In genomic region chr14:23555882-23556699, GRCh38 we compare ENCODE assay signal across 8 cellular contexts. TPM values are rescaled to one million over a fixed set of nuclear protein-coding genes. Genes with fewer than 3 reads are reported as not detected.
DNase-seq lines count a peak whose midpoint lies in the region; ATAC-seq and TF ChIP-seq lines count a peak whose summit lies in the region.

TSS of gene THTPA (plus strand) at chr14:23556271. CDS start at chr14:23556758, 487 bp downstream.

- H3K4me3 Mint-ChIP-seq in naive thymus-derived CD4-positive, alpha-beta T cell = peak within 1 kb of the TSS; percentile 80 to 99 (median 96)
- H3K4me3 Mint-ChIP-seq in stimulated activated memory B cell treated with anti-CD40 and anti-IgM and Interleukin-4, amounts not matched to agents 10 μg/mL and 1 μg/mL and 100 μg/mL, for 72 hours = peak within 1 kb of the TSS; percentile 92

- CTCF ChIA-PET in naive thymus-derived CD4-positive, alpha-beta T cell (lab: Charles Lee) = interaction anchor here (1.2 kb wide), 2 partner anchors 13 to 77 kb away, joined by 5 to 6 read pairs; no protein-coding TSS in a partner anchor

- H3K4me3 ChIP-seq in Peyer's patch (peak within 1 kb of the TSS; percentile 79 to 89 (median 84)), esophagus squamous epithelium (peak within 1 kb of the TSS; percentile 81 to 94 (median 88))
- H3K4me3 ChIP-seq in naive thymus-derived CD4-positive, alpha-beta T cell (ENCODE audit: low read length) = peak within 1 kb of the TSS; percentile 84

- peaks cover 0 to under 1% (median 0%) of the 10 kb centered on the region in 5 donors for H3K27me3 Mint-ChIP-seq in naive thymus-derived CD4-positive, alpha-beta T cell
- H3K27me3 Mint-ChIP-seq in stimulated activated memory B cell treated with anti-CD40 and anti-IgM and Interleukin-4, amounts not matched to agents 10 μg/mL and 1 μg/mL and 100 μg/mL, for 72 hours = no peaks in the 10 kb centered on the region

- peak; percentile 81 for ATAC-seq in GM21737 (IDR thresholded peaks at IDR 0.05; ENCODE audit: unreplicated experiment)
- peak; percentile 94 for ATAC-seq in naive thymus-derived CD4-positive, alpha-beta T cell
- peak; percentile 90 for ATAC-seq in stimulated activated memory B cell treated with anti-CD40 and anti-IgM and Interleukin-4, amounts not matched to agents 10 μg/mL and 1 μg/mL and 100 μg/mL, for 72 hours

- H3K36me3 ChIP-seq in Peyer's patch (peaks cover 0 to 26% (median 0%) of the 10 kb centered on the region in 3 donors), esophagus squamous epithelium (peaks cover 3 to 33% (median 9%) of the 10 kb centered on the region in 3 donors)
- H3K36me3 ChIP-seq in naive thymus-derived CD4-positive, alpha-beta T cell (ENCODE audit: control insufficient read depth in 2 of 3, insufficient read depth in 3 of 3, low read length in 3 of 3) = peaks cover 0 to 31% (median 14%) of the 10 kb centered on the region in 3 experiments

- peak within 1 kb of the TSS; percentile 89 to 98 (median 94) for H3K27ac ChIP-seq in Peyer's patch
- H3K27ac ChIP-seq in esophagus squamous epithelium = peak within 1 kb of the TSS; percentile 89 to 98 (median 96)
- H3K27ac ChIP-seq in naive thymus-derived CD4-positive, alpha-beta T cell (ENCODE audit: low read depth, low read length) = peak within 1 kb of the TSS; percentile 83

- TF ChIP-seq CTCF in Peyer's patch (IDR thresholded peaks at IDR 0.05) (no peak), esophagus squamous epithelium (IDR thresholded peaks at IDR 0.05) (peak in 1 of 6 experiments; percentile 33)

- intact Hi-C loops in esophagus squamous epithelium (cut with DNase I) = no loop called here
- intact Hi-C loops in naive thymus-derived CD4-positive, alpha-beta T cell (cut with micrococcal nuclease) = loop anchor here (1.0 to 10.0 kb wide), 12 partner anchors 11 to 887 kb away; partner anchors contain the start of genes ACIN1 (in 2 of the 2), AP1G2 (in 2 of the 2), C14orf119 (in 2 of the 2) and NGDN (in 2 of the 2)

- H3K36me3 Mint-ChIP-seq in naive thymus-derived CD4-positive, alpha-beta T cell = peaks cover 0 to 11% (median 4%) of the 10 kb centered on the region in 5 donors
- peaks cover 12% of the 10 kb centered on the region for H3K36me3 Mint-ChIP-seq in stimulated activated memory B cell treated with anti-CD40 and anti-IgM and Interleukin-4, amounts not matched to agents 10 μg/mL and 1 μg/mL and 100 μg/mL, for 72 hours

- H3K27ac Mint-ChIP-seq in naive thymus-derived CD4-positive, alpha-beta T cell = peak within 1 kb of the TSS; percentile 78 to 97 (median 94)
- H3K27ac Mint-ChIP-seq in stimulated activated memory B cell treated with anti-CD40 and anti-IgM and Interleukin-4, amounts not matched to agents 10 μg/mL and 1 μg/mL and 100 μg/mL, for 72 hours = peak within 1 kb of the TSS; percentile 98

- peaks cover 18 to 45% (median 38%) of the 10 kb centered on the region in 7 donors for H3K4me1 Mint-ChIP-seq in naive thymus-derived CD4-positive, alpha-beta T cell
- peaks cover 54% of the 10 kb centered on the region for H3K4me1 Mint-ChIP-seq in stimulated activated memory B cell treated with anti-CD40 and anti-IgM and Interleukin-4, amounts not matched to agents 10 μg/mL and 1 μg/mL and 100 μg/mL, for 72 hours

- POLR2A ChIA-PET in naive thymus-derived CD4-positive, alpha-beta T cell (lab: Charles Lee) = interaction anchor here (0.7 to 2.6 kb wide), 6 partner anchors 11 to 591 kb away, joined by 3 to 15 read pairs (median 4); partner anchors contain the start of genes ACIN1, AP1G2, C14orf119 and DCAF11

- H3K9me3 ChIP-seq in Peyer's patch = no peaks in the 10 kb centered on the region
- H3K9me3 ChIP-seq in esophagus squamous epithelium = no peaks in the 10 kb centered on the region
- no peaks in the 10 kb centered on the region for H3K9me3 ChIP-seq in naive thymus-derived CD4-positive, alpha-beta T cell (ENCODE audit: control insufficient read depth in 2 of 3, low read length in 3 of 3)

- DNase-seq in DMS79 (lab: John Stamatoyannopoulos, UW) = peak; percentile 91
- peak; percentile 75 for DNase-seq in KG1 (lab: John Stamatoyannopoulos, UW)
- DNase-seq in Peyer's patch = peak; percentile 95 to 98 (median 96)
- DNase-seq in activated T-cell treated with anti-CD3 and anti-CD28 coated beads, Interleukin-2, amount 50 U/mL, for 48 hours = peak; percentile 95
- DNase-seq in esophagus squamous epithelium (lab: John Stamatoyannopoulos, UW) = peak; percentile 58
- peak; percentile 84 to 96 (median 89) for DNase-seq in naive thymus-derived CD4-positive, alpha-beta T cell

- H3K27me3 ChIP-seq in Peyer's patch (no peaks in the 10 kb centered on the region), esophagus squamous epithelium (peaks cover 0 to under 1% (median 0%) of the 10 kb centered on the region in 4 donors)
- no peaks in the 10 kb centered on the region for H3K27me3 ChIP-seq in naive thymus-derived CD4-positive, alpha-beta T cell (ENCODE audit: control insufficient read depth in 2 of 2, insufficient read depth in 2 of 2, low read length in 2 of 2)

- no peaks in the 10 kb centered on the region for H3K9me3 Mint-ChIP-seq in naive thymus-derived CD4-positive, alpha-beta T cell
- H3K9me3 Mint-ChIP-seq in stimulated activated memory B cell treated with anti-CD40 and anti-IgM and Interleukin-4, amounts not matched to agents 10 μg/mL and 1 μg/mL and 100 μg/mL, for 72 hours = no peaks in the 10 kb centered on the region

- peaks cover 7 to 21% (median 10%) of the 10 kb centered on the region in 4 donors for H3K4me1 ChIP-seq in Peyer's patch
- peaks cover 17 to 42% (median 23%) of the 10 kb centered on the region in 3 donors for H3K4me1 ChIP-seq in esophagus squamous epithelium
- peaks cover 10 to 16% of the 10 kb centered on the region in 2 donors for H3K4me1 ChIP-seq in naive thymus-derived CD4-positive, alpha-beta T cell (ENCODE audit: control insufficient read depth in 2 of 2, insufficient read depth in 2 of 2, low read length in 2 of 2)

- 0% methylated on average over 4 of the region's 54 CpGs; no CpG with 5 or more reads in 1 of the 2 donors for WGBS in esophagus squamous epithelium, 2 donors

- TF ChIP-seq POLR2A in Peyer's patch (IDR thresholded peaks at IDR 0.05) = peak; percentile 29 to 30
- peak in 1 of 4 donors; percentile 45 for TF ChIP-seq POLR2A in esophagus squamous epithelium (IDR thresholded peaks at IDR 0.05)

RNA-seq across cellular contexts. Expression of gene THTPA, which starts in this region (rescaled TPM):
- 10 to 100 TPM; 23.3 to 48.5 (median 37.6) TPM for total RNA-seq in Peyer's patch
- 10 to 100 TPM in 3 of 4 donors, 1 to 10 TPM in 1; 8.1 to 15.1 (median 13.8) TPM for total RNA-seq in esophagus squamous epithelium
- 10 to 100 TPM; 16.4 to 26.7 (median 19.2) TPM for total RNA-seq in naive thymus-derived CD4-positive, alpha-beta T cell
- 10 to 100 TPM; 17.9 to 18.1 TPM for polyA plus RNA-seq in naive thymus-derived CD4-positive, alpha-beta T cell

Comparison
In these comparisons a context has a peak if more than half of its experiments do, and no peak if none do; other contexts are left out.
1. Peak in every context shown above with its lines: DNase-seq, ATAC-seq, H3K4me3 ChIP-seq and H3K27ac ChIP-seq.